Comparison of ENCODE assay signal across 1 cellular context in the genomic region with DNA sequence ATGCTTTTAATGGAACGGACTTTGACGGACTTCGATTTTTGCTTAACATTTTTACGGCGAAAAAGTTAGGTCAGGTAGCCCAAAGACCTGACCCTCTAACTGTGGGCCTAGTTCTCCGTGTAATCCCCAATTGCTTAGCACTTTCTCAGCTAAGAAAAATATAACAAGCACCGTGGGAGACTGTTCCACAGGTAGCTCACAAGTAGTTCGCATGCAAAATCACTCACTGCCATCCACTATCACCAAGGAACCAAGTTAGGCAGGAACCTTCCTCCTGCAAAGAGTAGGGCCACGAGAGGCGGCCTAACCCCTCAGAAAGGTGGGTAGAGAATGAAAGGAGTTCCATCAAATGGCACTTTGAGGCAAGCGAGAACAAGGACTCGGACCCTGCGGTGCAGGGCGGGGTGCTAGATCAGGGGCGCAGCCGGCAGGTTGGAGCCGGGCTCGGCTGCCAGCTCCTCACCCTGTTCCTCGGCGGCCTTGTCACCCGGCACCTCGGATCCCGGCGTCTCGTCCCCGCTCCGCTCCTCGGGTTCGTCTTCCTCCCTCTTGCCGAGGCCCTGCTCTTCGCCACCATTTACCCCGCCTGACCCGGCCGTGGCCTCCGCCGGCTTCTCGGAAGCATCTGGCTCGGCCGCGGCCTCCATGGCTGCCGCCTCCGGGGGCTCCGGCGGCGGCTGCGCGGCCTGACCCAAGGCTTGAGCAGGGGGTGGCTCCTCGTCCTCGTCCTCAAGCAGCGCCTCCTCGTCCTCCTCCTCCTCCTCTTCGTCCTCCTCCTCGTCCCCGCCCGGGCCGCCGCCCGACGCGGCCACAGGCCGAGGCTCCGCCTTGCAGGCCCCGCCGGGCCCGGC.
TF ChIP-seq lines count a peak whose summit lies in the region.

No MANE protein-coding gene starts in this region.

TF ChIP-seq in K562, 482 proteins besides CTCF, POLR2A, EP300 and RAD21 (continues in another document):
- no peak for TF ChIP-seq ZNF655 (CRISPR knock-in tag; IDR thresholded peaks at IDR 0.05)
- TF ChIP-seq, protein P1, sequence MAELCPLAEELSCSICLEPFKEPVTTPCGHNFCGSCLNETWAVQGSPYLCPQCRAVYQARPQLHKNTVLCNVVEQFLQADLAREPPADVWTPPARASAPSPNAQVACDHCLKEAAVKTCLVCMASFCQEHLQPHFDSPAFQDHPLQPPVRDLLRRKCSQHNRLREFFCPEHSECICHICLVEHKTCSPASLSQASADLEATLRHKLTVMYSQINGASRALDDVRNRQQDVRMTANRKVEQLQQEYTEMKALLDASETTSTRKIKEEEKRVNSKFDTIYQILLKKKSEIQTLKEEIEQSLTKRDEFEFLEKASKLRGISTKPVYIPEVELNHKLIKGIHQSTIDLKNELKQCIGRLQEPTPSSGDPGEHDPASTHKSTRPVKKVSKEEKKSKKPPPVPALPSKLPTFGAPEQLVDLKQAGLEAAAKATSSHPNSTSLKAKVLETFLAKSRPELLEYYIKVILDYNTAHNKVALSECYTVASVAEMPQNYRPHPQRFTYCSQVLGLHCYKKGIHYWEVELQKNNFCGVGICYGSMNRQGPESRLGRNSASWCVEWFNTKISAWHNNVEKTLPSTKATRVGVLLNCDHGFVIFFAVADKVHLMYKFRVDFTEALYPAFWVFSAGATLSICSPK (IDR thresholded peaks at IDR 0.05; ENCODE audit: borderline replicate concordance): no peak
- TF ChIP-seq CHD1 (IDR thresholded peaks at IDR 0.05; ENCODE audit: low read length): peak; percentile 98
- no peak for TF ChIP-seq OTX1 (CRISPR knock-in tag; IDR thresholded peaks at IDR 0.05)
- TF ChIP-seq SIRT6 (IDR thresholded peaks at IDR 0.05; ENCODE audit: low read depth, low read length): no peak
- TF ChIP-seq HMGXB4 (CRISPR knock-in tag; IDR thresholded peaks at IDR 0.05): 0 out of 2 replicates have a peak, but pooled peaks have one; percentile 7
- TF ChIP-seq PCBP2 (IDR thresholded peaks at IDR 0.05; ENCODE audit: low read depth, low read length, poor library complexity, severe bottlenecking): no peak
- TF ChIP-seq IRF1 (CRISPR knock-in tag; IDR thresholded peaks at IDR 0.05; ENCODE audit: borderline replicate concordance): no peak
- TF ChIP-seq, protein P2, sequence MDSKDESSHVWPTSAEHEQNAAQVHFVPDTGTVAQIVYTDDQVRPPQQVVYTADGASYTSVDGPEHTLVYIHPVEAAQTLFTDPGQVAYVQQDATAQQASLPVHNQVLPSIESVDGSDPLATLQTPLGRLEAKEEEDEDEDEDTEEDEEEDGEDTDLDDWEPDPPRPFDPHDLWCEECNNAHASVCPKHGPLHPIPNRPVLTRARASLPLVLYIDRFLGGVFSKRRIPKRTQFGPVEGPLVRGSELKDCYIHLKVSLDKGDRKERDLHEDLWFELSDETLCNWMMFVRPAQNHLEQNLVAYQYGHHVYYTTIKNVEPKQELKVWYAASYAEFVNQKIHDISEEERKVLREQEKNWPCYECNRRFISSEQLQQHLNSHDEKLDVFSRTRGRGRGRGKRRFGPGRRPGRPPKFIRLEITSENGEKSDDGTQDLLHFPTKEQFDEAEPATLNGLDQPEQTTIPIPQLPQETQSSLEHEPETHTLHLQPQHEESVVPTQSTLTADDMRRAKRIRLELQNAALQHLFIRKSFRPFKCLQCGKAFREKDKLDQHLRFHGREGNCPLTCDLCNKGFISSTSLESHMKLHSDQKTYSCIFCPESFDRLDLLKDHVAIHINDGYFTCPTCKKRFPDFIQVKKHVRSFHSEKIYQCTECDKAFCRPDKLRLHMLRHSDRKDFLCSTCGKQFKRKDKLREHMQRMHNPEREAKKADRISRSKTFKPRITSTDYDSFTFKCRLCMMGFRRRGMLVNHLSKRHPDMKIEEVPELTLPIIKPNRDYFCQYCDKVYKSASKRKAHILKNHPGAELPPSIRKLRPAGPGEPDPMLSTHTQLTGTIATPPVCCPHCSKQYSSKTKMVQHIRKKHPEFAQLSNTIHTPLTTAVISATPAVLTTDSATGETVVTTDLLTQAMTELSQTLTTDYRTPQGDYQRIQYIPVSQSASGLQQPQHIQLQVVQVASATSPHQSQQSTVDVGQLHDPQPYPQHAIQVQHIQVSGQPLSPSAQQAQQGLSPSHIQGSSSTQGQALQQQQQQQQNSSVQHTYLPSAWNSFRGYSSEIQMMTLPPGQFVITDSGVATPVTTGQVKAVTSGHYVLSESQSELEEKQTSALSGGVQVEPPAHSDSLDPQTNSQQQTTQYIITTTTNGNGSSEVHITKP (IDR thresholded peaks at IDR 0.05; ENCODE audit: partially characterized antibody): peak; percentile 44
- 0 out of 2 replicates have a peak, but pooled peaks have one; percentile 36 for TF ChIP-seq ZFX (CRISPR knock-in tag; IDR thresholded peaks at IDR 0.05)
- TF ChIP-seq, protein P3, sequence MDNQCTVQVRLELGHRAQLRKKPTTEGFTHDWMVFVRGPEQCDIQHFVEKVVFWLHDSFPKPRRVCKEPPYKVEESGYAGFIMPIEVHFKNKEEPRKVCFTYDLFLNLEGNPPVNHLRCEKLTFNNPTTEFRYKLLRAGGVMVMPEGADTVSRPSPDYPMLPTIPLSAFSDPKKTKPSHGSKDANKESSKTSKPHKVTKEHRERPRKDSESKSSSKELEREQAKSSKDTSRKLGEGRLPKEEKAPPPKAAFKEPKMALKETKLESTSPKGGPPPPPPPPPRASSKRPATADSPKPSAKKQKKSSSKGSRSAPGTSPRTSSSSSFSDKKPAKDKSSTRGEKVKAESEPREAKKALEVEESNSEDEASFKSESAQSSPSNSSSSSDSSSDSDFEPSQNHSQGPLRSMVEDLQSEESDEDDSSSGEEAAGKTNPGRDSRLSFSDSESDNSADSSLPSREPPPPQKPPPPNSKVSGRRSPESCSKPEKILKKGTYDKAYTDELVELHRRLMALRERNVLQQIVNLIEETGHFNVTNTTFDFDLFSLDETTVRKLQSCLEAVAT (IDR thresholded peaks at IDR 0.05): 0 out of 4 replicates have a peak, but pooled peaks of 1 of the 2 experiments have one; percentile 49
- TF ChIP-seq KLF6 (CRISPR knock-in tag; IDR thresholded peaks at IDR 0.05; ENCODE audit: borderline replicate concordance): no peak
- 0 out of 4 replicates have a peak, but pooled peaks of 1 of the 2 experiments have one; percentile 16 for TF ChIP-seq ETV6 (IDR thresholded peaks at IDR 0.05; ENCODE audit: borderline replicate concordance in 1 of 2, low read depth in 2 of 2, low read length in 1 of 2)
- no peak for TF ChIP-seq ETV6 (CRISPR knock-in tag; IDR thresholded peaks at IDR 0.05; ENCODE audit: borderline replicate concordance)
- TF ChIP-seq MED1 (CRISPR knock-in tag; IDR thresholded peaks at IDR 0.05; ENCODE audit: borderline replicate concordance): peak; percentile 24; the same call in 1 of the 2 replicates
- no peak for TF ChIP-seq HMG20A (CRISPR knock-in tag; conservative IDR thresholded peaks at IDR 0.05)
- TF ChIP-seq, protein P4, sequence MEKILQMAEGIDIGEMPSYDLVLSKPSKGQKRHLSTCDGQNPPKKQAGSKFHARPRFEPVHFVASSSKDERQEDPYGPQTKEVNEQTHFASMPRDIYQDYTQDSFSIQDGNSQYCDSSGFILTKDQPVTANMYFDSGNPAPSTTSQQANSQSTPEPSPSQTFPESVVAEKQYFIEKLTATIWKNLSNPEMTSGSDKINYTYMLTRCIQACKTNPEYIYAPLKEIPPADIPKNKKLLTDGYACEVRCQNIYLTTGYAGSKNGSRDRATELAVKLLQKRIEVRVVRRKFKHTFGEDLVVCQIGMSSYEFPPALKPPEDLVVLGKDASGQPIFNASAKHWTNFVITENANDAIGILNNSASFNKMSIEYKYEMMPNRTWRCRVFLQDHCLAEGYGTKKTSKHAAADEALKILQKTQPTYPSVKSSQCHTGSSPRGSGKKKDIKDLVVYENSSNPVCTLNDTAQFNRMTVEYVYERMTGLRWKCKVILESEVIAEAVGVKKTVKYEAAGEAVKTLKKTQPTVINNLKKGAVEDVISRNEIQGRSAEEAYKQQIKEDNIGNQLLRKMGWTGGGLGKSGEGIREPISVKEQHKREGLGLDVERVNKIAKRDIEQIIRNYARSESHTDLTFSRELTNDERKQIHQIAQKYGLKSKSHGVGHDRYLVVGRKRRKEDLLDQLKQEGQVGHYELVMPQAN (IDR thresholded peaks at IDR 0.05; ENCODE audit: borderline replicate concordance): peak; percentile 17; the same call in 1 of the 2 replicates
- TF ChIP-seq SMAD3 (CRISPR knock-in tag; conservative IDR thresholded peaks at IDR 0.05): no peak
- TF ChIP-seq, protein P5, sequence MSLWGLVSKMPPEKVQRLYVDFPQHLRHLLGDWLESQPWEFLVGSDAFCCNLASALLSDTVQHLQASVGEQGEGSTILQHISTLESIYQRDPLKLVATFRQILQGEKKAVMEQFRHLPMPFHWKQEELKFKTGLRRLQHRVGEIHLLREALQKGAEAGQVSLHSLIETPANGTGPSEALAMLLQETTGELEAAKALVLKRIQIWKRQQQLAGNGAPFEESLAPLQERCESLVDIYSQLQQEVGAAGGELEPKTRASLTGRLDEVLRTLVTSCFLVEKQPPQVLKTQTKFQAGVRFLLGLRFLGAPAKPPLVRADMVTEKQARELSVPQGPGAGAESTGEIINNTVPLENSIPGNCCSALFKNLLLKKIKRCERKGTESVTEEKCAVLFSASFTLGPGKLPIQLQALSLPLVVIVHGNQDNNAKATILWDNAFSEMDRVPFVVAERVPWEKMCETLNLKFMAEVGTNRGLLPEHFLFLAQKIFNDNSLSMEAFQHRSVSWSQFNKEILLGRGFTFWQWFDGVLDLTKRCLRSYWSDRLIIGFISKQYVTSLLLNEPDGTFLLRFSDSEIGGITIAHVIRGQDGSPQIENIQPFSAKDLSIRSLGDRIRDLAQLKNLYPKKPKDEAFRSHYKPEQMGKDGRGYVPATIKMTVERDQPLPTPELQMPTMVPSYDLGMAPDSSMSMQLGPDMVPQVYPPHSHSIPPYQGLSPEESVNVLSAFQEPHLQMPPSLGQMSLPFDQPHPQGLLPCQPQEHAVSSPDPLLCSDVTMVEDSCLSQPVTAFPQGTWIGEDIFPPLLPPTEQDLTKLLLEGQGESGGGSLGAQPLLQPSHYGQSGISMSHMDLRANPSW (CRISPR knock-in tag; IDR thresholded peaks at IDR 0.05): no peak
- peak; percentile 79 for TF ChIP-seq SAP30 (IDR thresholded peaks at IDR 0.05; ENCODE audit: borderline replicate concordance, insufficient read depth, low read depth, low read length, poor library complexity, severe bottlenecking)
- TF ChIP-seq ZNF143 (CRISPR knock-in tag; IDR thresholded peaks at IDR 0.05): peak; percentile 53; the same call in 1 of the 2 replicates
- no peak for TF ChIP-seq NFATC3 (IDR thresholded peaks at IDR 0.05)
- TF ChIP-seq HMBOX1 (IDR thresholded peaks at IDR 0.05): 0 out of 2 replicates have a peak, but pooled peaks have one; percentile 49
- no peak for TF ChIP-seq ZBTB8A (IDR thresholded peaks at IDR 0.05; ENCODE audit: partially characterized antibody)
- TF ChIP-seq ZBTB2 (IDR thresholded peaks at IDR 0.05): no peak
- TF ChIP-seq, protein P6, sequence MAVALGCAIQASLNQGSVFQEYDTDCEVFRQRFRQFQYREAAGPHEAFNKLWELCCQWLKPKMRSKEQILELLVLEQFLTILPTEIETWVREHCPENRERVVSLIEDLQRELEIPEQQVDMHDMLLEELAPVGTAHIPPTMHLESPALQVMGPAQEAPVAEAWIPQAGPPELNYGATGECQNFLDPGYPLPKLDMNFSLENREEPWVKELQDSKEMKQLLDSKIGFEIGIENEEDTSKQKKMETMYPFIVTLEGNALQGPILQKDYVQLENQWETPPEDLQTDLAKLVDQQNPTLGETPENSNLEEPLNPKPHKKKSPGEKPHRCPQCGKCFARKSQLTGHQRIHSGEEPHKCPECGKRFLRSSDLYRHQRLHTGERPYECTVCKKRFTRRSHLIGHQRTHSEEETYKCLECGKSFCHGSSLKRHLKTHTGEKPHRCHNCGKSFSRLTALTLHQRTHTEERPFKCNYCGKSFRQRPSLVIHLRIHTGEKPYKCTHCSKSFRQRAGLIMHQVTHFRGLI (CRISPR knock-in tag; IDR thresholded peaks at IDR 0.05): no peak
- peak; percentile 10; the same call in 1 of the 2 replicates for TF ChIP-seq PHB2 (IDR thresholded peaks at IDR 0.05; ENCODE audit: low read depth)
- peak in 1 of 2 experiments; percentile 13; a peak in 1 of 4 replicates for TF ChIP-seq FOXA3 (CRISPR knock-in tag; conservative IDR thresholded peaks at IDR 0.05 in 1 of 2, IDR thresholded peaks at IDR 0.05 in 1 of 2)
